ENCODE assay signal across 12 cellular contexts in genomic region chr5:89097103-89097502, GRCh38.
A peak's percentile ranks its signal among the peaks of the same experiment; 100 is the strongest.
DNase-seq lines count a peak whose midpoint lies in the region; ATAC-seq and TF ChIP-seq lines count a peak whose summit lies in the region.
"Had no signal": no experiment of that assay in that cellular context is flagged by ENCODE, and none has a peak within 500 bp of the region (broad histone marks: within the 10 kb centered on the region; RNA-seq: fewer than 3 reads in every experiment).

No MANE protein-coding gene starts in this region.

- peak; percentile 13 for DNase-seq in GM20000 (ENCODE audit: low spot score)
- peak; percentile 44 for DNase-seq in NCI-H1105 treated with DMSO at 0.1 percent for 48 hours (lab: John Stamatoyannopoulos, UW)
- no peak for DNase-seq in kidney tubule cell (ENCODE audit: low spot score)
- DNase-seq in right lobe of liver = no peak
- no peak for DNase-seq in UCSD-AML1 (lab: John Stamatoyannopoulos, UW; ENCODE audit: unreplicated experiment)
- no peak for DNase-seq in DMS 273 treated with DMSO at 0.1 percent for 48 hours (lab: John Stamatoyannopoulos, UW)
- DNase-seq: left cardiac atrium, NCI-H1092, Peyer's patch had no signal

- no peaks in the 10 kb centered on the region for H3K36me3 ChIP-seq in right lobe of liver
- H3K36me3 ChIP-seq: Peyer's patch had no signal

- no peaks in the 10 kb centered on the region for H3K27me3 ChIP-seq in right lobe of liver
- H3K27me3 ChIP-seq: Peyer's patch had no signal

- H3K4me3 ChIP-seq in right lobe of liver = no peak overlapping the region
- H3K4me3 ChIP-seq: Peyer's patch had no signal

- H3K9me3 ChIP-seq in right lobe of liver = no peaks in the 10 kb centered on the region
- H3K9me3 ChIP-seq: Peyer's patch had no signal

- TF ChIP-seq CTCF in GM20000 (IDR thresholded peaks at IDR 0.05; ENCODE audit: extremely low read depth, missing control alignments) = no peak
- no peak for TF ChIP-seq CTCF in right lobe of liver (IDR thresholded peaks at IDR 0.05)

- intact Hi-C loops in right lobe of liver (cut with DNase I) = no loop called here

- WGBS in right lobe of liver (ENCODE audit: insufficient coverage, low coverage, low lambda C conversion rate, missing lambda C conversion rate) = 76% methylated on average over 3 of the region's 3 CpGs

- ATAC-seq in GM18508 (IDR thresholded peaks at IDR 0.05; ENCODE audit: insufficient read depth, unreplicated experiment) = peak; percentile 81
- peak; percentile 89 for ATAC-seq in HG02973 (IDR thresholded peaks at IDR 0.05; ENCODE audit: unreplicated experiment)
- no peak for ATAC-seq in right lobe of liver
- ATAC-seq: foreskin keratinocyte, left cardiac atrium had no signal

- no peak overlapping the region for H3K27ac ChIP-seq in right lobe of liver
- H3K27ac ChIP-seq: foreskin keratinocyte, Peyer's patch had no signal

- H3K4me1 ChIP-seq in right lobe of liver = no peaks in the 10 kb centered on the region
- H3K4me1 ChIP-seq: foreskin keratinocyte, Peyer's patch had no signal

- no peak for TF ChIP-seq POLR2A in right lobe of liver (IDR thresholded peaks at IDR 0.05)

Comparison
In these comparisons a context has a peak if more than half of its experiments do, and no peak if none do; other contexts are left out.
1. ATAC-seq: peak in GM18508 (single experiment) and HG02973 (single experiment); none in right lobe of liver (0 of 4).
2. DNase-seq: peak in GM20000 (single experiment) and NCI-H1105 treated with DMSO at 0.1 percent for 48 hours (single experiment); none in kidney tubule cell (single experiment), right lobe of liver (0 of 3), UCSD-AML1 (single experiment) and DMS 273 treated with DMSO at 0.1 percent for 48 hours (single experiment).